Comparison of ENCODE assay signal across 10 cellular contexts in the genomic region with DNA sequence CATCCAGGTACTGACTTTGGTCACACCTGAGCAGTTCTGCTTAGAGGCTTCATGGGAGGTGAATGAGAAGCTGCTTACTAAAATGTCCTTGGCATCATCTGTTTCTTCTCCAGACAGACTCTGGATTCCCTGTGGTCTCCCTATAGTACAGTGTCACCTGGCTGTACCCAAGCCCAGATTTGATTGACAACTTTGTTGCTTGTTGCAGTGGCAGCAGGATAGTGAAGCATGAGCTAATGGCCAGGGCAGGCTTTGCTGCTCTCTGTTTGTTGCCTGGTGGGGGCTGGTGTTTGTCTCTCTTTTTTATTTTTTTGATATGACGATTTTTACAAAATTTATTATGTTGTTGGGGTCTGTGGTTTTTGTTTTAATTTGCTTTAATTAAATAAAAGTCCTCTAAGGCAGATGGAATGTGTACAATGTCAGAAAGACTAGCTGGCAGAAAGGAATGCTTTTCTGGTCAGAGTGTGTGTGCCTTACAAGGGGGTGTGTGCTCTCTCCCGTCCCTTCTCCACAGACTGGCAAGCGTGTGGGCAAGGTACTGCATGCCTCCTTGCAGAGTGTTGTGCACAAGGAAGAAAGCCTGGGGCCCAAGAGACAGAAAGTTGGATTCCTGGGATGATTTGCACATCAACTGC. TPM values are rescaled to one million over a fixed set of nuclear protein-coding genes. Genes with fewer than 3 reads are reported as not detected.
DNase-seq lines count a peak whose midpoint lies in the region; ATAC-seq, FAIRE-seq and TF ChIP-seq lines count a peak whose summit lies in the region.
"Had no signal": no experiment of that assay in that cellular context is flagged by ENCODE, and none has a peak within 500 bp of the region (broad histone marks: within the 10 kb centered on the region; RNA-seq: fewer than 3 reads in every experiment).

No MANE protein-coding gene starts in this region.

- H3K4me2 ChIP-seq in endothelial cell of umbilical vein (ENCODE audit: insufficient read depth, low read length) = no peak overlapping the region

- POLR2A ChIA-PET in endothelial cell of umbilical vein (lab: Charles Lee) = no interaction called here

- peak; percentile 0 for TF ChIP-seq POLR2A in endothelial cell of umbilical vein (IDR thresholded peaks at IDR 0.05; ENCODE audit: low read depth, low read length)

- intact Hi-C loops in endothelial cell of umbilical vein (cut with micrococcal nuclease) = no loop called here

- peak overlapping the region; percentile 98 for H3K27ac ChIP-seq in endothelial cell of umbilical vein (ENCODE audit: insufficient read depth, low read depth, low read length)

- H4K20me1 ChIP-seq in endothelial cell of umbilical vein (replicated peaks; ENCODE audit: control insufficient read depth, extremely low read depth, insufficient read depth, low read length) = no peaks in the 10 kb centered on the region

- H3K79me2 ChIP-seq in endothelial cell of umbilical vein (ENCODE audit: control insufficient read depth, insufficient read depth, low read length) = no peaks in the 10 kb centered on the region

- H3K27me3 ChIP-seq in endothelial cell of umbilical vein (ENCODE audit: control insufficient read depth in 2 of 2, insufficient read depth in 2 of 2, low read length in 2 of 2) = no peaks in the 10 kb centered on the region

- TF ChIP-seq CTCF in endothelial cell of umbilical vein (IDR thresholded peaks at IDR 0.05; ENCODE audit: extremely low read depth in 1 of 2, insufficient read depth in 1 of 2, low read depth in 1 of 2, low read length in 2 of 2) = no peak

- H3K9me1 ChIP-seq in endothelial cell of umbilical vein (replicated peaks; ENCODE audit: control insufficient read depth, extremely low read depth, insufficient read depth, low read length) = no peaks in the 10 kb centered on the region

- peaks cover 23% of the 10 kb centered on the region for H3K4me1 ChIP-seq in endothelial cell of umbilical vein (ENCODE audit: control insufficient read depth, extremely low read depth, insufficient read depth, low read length)

- in situ Hi-C loops in ACHN (cut with HindIII; ENCODE audit: low pct_ligation_motif_present, low pct_unique_long_range_greater_than_20kb, low sequenced_read_pairs) = no loop called here

- peaks cover 0 to 3% of the 10 kb centered on the region in 2 experiments for H3K36me3 ChIP-seq in endothelial cell of umbilical vein (ENCODE audit: control insufficient read depth in 2 of 2, extremely low read depth in 1 of 2, insufficient read depth in 2 of 2, low read length in 2 of 2)

- no peaks in the 10 kb centered on the region for H3K9me3 ChIP-seq in endothelial cell of umbilical vein (replicated peaks; ENCODE audit: control insufficient read depth, insufficient read depth, low read length)

- no peak for ATAC-seq in esophagus mucosa
- no peak for ATAC-seq in HG02610 (IDR thresholded peaks at IDR 0.05; ENCODE audit: unreplicated experiment)

- dilution Hi-C loops in endothelial cell of umbilical vein (cut with MboI; ENCODE audit: extremely low pct_ligation_motif_present, low sequenced_read_pairs) = no loop called here

- no TSS peak for BruUV-seq in endothelial cell of umbilical vein (replicated peaks; lab: Mats Ljungman, UMichigan)

- H2AFZ ChIP-seq in endothelial cell of umbilical vein (ENCODE audit: low read depth, low read length) = no peak overlapping the region

- peak overlapping the region; percentile 68 for H3K9ac ChIP-seq in endothelial cell of umbilical vein (replicated peaks; ENCODE audit: extremely low read depth, insufficient read depth, low read length)

- peak; percentile 83 for DNase-seq in ACHN
- DNase-seq in M059J (ENCODE audit: low read depth) = peak; percentile 94
- DNase-seq in endothelial cell of umbilical vein (ENCODE audit: low read depth, low spot score) = peak; percentile 58
- DNase-seq in myocyte (ENCODE audit: low read depth) = peak; percentile 87
- DNase-seq in NCI-H1048 (lab: John Stamatoyannopoulos, UW) = no peak
- DNase-seq in NCI-H1694 treated with DMSO at 0.1 percent for 48 hours (lab: John Stamatoyannopoulos, UW) = no peak
- DNase-seq: Calu3, NCI-H2029 had no signal

- CTCF ChIA-PET in endothelial cell of umbilical vein (lab: Charles Lee) = interaction anchor here (1.0 to 2.8 kb wide), 4 partner anchors 8 to 22 kb away, joined by 3 to 16 read pairs (median 5); no protein-coding TSS in a partner anchor

- FAIRE-seq in endothelial cell of umbilical vein (lab: Jason Lieb, UNC) = no peak

- H3K4me3 ChIP-seq in endothelial cell of umbilical vein (replicated peaks in 1 of 3; ENCODE audit: insufficient read depth in 1 of 3, low read depth in 1 of 3, low read length in 3 of 3) = no peak overlapping the region

TF ChIP-seq in endothelial cell of umbilical vein, 7 proteins besides CTCF, POLR2A, EP300 and RAD21:
- TF ChIP-seq GATA2 (IDR thresholded peaks at IDR 0.05; ENCODE audit: insufficient read depth, insufficient read length, low read depth, low read length) (no peak), MYC (IDR thresholded peaks at IDR 0.05; ENCODE audit: low read depth, low read length) (no peak), MAX (IDR thresholded peaks at IDR 0.05; ENCODE audit: insufficient read depth, insufficient read length) (no peak), JUN (IDR thresholded peaks at IDR 0.05; ENCODE audit: borderline replicate concordance, insufficient read depth, insufficient read length, low read depth) (no peak)

RNA-seq across cellular contexts. Expression of gene CLEC3B, which starts 15.3 kb away (rescaled TPM):
- total RNA-seq in M059J (2014; rRNA removed; shearing (Covaris generic)) = 2.2 TPM in 1 of 2 replicates, not detected in the other
- total RNA-seq in endothelial cell of umbilical vein = not detected in 2 replicates
- polyA plus RNA-seq in endothelial cell of umbilical vein = 1.8 and 3.2 TPM in 2 replicates
- polyA plus RNA-seq in endothelial cell of umbilical vein (2011; cell fraction: cytosol; rRNA removed) = 1.0 and 1.5 TPM in 2 replicates
- 0.18 and 0.91 TPM in 2 replicates for polyA plus RNA-seq in endothelial cell of umbilical vein (2011; cell fraction: nucleus; rRNA removed)
- polyA plus RNA-seq in endothelial cell of umbilical vein (2012) = 0.85 TPM in 1 of 2 replicates, not detected in the other
- 0.21 TPM in 1 of 2 replicates, not detected in the other for polyA minus RNA-seq in endothelial cell of umbilical vein
- not detected for polyA minus RNA-seq in endothelial cell of umbilical vein (2011; cell fraction: cytosol; rRNA and poly(A)+ RNA removed)
- polyA minus RNA-seq in endothelial cell of umbilical vein (2011; cell fraction: nucleus; rRNA and poly(A)+ RNA removed) = not detected in 2 replicates
- total RNA-seq in myocyte = 0.75 TPM in 1 of 2 replicates, not detected in the other
- 2.9 TPM for polyA plus RNA-seq in myocyte (2012)
- total RNA-seq in esophagus mucosa = 3.1 TPM
- total RNA-seq: Calu3 had no signal

RNA-seq across cellular contexts. Expression of gene EXOSC7, which starts 34.8 kb away (rescaled TPM):
- 43.4 and 45.1 TPM in 2 replicates for total RNA-seq in M059J (2014; rRNA removed; shearing (Covaris generic))
- 44.5 and 46.2 TPM in 2 replicates for total RNA-seq in endothelial cell of umbilical vein
- polyA plus RNA-seq in endothelial cell of umbilical vein = 35.3 and 53.8 TPM in 2 replicates
- polyA plus RNA-seq in endothelial cell of umbilical vein (2011; cell fraction: cytosol; rRNA removed) = 62.1 and 71.9 TPM in 2 replicates
- 50.0 and 63.3 TPM in 2 replicates for polyA plus RNA-seq in endothelial cell of umbilical vein (2011; cell fraction: nucleus; rRNA removed)
- polyA plus RNA-seq in endothelial cell of umbilical vein (2012) = 60.1 and 71.0 TPM in 2 replicates
- polyA minus RNA-seq in endothelial cell of umbilical vein = 42.3 and 48.3 TPM in 2 replicates
- polyA minus RNA-seq in endothelial cell of umbilical vein (2011; cell fraction: cytosol; rRNA and poly(A)+ RNA removed) = 16.2 TPM
- 34.7 and 46.8 TPM in 2 replicates for polyA minus RNA-seq in endothelial cell of umbilical vein (2011; cell fraction: nucleus; rRNA and poly(A)+ RNA removed)
- 66.9 and 93.0 TPM in 2 replicates for total RNA-seq in myocyte
- polyA plus RNA-seq in myocyte (2012) = 77.1 TPM
- total RNA-seq in esophagus mucosa = 32.5 TPM

RNA-seq across cellular contexts. Expression of gene ZDHHC3, which starts 34.9 kb away (rescaled TPM):
- 56.7 and 58.1 TPM in 2 replicates for total RNA-seq in M059J (2014; rRNA removed; shearing (Covaris generic))
- 62.4 and 62.7 TPM in 2 replicates for total RNA-seq in endothelial cell of umbilical vein
- 97.1 and 131 TPM in 2 replicates for polyA plus RNA-seq in endothelial cell of umbilical vein
- 102 and 116 TPM in 2 replicates for polyA plus RNA-seq in endothelial cell of umbilical vein (2011; cell fraction: cytosol; rRNA removed)
- 95.9 and 110 TPM in 2 replicates for polyA plus RNA-seq in endothelial cell of umbilical vein (2011; cell fraction: nucleus; rRNA removed)
- 55.8 and 66.8 TPM in 2 replicates for polyA plus RNA-seq in endothelial cell of umbilical vein (2012)
- 263 and 303 TPM in 2 replicates for polyA minus RNA-seq in endothelial cell of umbilical vein
- 51.7 TPM for polyA minus RNA-seq in endothelial cell of umbilical vein (2011; cell fraction: cytosol; rRNA and poly(A)+ RNA removed)
- polyA minus RNA-seq in endothelial cell of umbilical vein (2011; cell fraction: nucleus; rRNA and poly(A)+ RNA removed) = 60.0 and 67.5 TPM in 2 replicates
- total RNA-seq in myocyte = 60.7 and 66.0 TPM in 2 replicates
- polyA plus RNA-seq in myocyte (2012) = 65.2 TPM
- 72.3 TPM for total RNA-seq in esophagus mucosa

Comparison
In these comparisons a context has a peak if more than half of its experiments do, and no peak if none do; other contexts are left out.
1. DNase-seq: peak in ACHN (single experiment), M059J (single experiment), endothelial cell of umbilical vein (single experiment) and myocyte (single experiment); none in NCI-H1048 (single experiment) and NCI-H1694 treated with DMSO at 0.1 percent for 48 hours (single experiment).